ENCODE assay signal across 19 cellular contexts in the genomic region with DNA sequence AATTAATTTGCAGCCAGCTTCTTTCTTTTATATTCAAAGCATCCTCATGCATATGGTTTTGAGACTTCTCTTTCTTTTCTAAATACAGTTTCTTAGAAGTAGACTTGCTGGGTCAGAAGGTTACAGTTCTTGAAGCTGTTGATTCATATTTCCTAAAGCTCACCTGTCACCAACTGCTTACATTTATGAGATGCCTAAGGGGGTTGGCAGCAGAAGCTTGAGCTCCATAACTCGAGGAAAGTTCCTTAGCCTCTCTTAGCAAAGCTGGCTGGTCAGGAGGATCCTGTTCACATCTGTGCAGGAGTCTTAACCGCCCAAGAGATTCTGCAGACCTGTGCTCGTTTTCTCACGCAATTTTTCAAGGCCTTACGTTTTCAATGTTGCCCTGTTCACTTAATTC.
DNase-seq lines count a peak whose midpoint lies in the region; ATAC-seq and TF ChIP-seq lines count a peak whose summit lies in the region.
"Had no signal": no experiment of that assay in that cellular context is flagged by ENCODE, and none has a peak within 500 bp of the region (broad histone marks: within the 10 kb centered on the region; RNA-seq: fewer than 3 reads in every experiment).

No MANE protein-coding gene starts in this region.

- intact Hi-C loops in breast epithelium (cut with DNase I; ENCODE audit: low total_unique reads), result no loop called here

- no peaks in the 10 kb centered on the region for H3K9me3 ChIP-seq in breast epithelium
- H3K9me3 ChIP-seq: BLaER1 had no signal

- DNase-seq in T47D (ENCODE audit: low read depth in 1 of 2, low spot score in 1 of 2) (peak; percentile 53 to 85), breast epithelium (ENCODE audit: low spot score in 2 of 2) (no peak), epithelial cell of esophagus (ENCODE audit: low read depth) (peak; percentile 36), mesenteric fat pad (ENCODE audit: low spot score) (peak; percentile 33), occipital lobe (lab: John Stamatoyannopoulos, UW) (no peak)
- no peak for DNase-seq in effector CD4-positive, alpha-beta T cell
- DNase-seq: CD4-positive, CD25-positive, alpha-beta regulatory T cell; CD8-positive, alpha-beta memory T cell; DMS 273 treated with DMSO at 0.1 percent for 48 hours; DMS79; EL; GDM1; H7; HCEC 1CT had no signal

- ATAC-seq in GM21723 (IDR thresholded peaks at IDR 0.05; ENCODE audit: unreplicated experiment), result no peak
- ATAC-seq: GM12878 had no signal

- H3K4me1 ChIP-seq in breast epithelium, result no peaks in the 10 kb centered on the region

- TF ChIP-seq CTCF in breast epithelium (IDR thresholded peaks at IDR 0.05), result no peak
- TF ChIP-seq CTCF in epithelial cell of esophagus (IDR thresholded peaks at IDR 0.05; ENCODE audit: insufficient read depth, low read depth, low read length, missing control alignments), result no peak

- no peak overlapping the region for H3K27ac ChIP-seq in breast epithelium
- H3K27ac ChIP-seq: 22Rv1, BLaER1, C4-2B had no signal

- no peak for TF ChIP-seq POLR2A in breast epithelium (IDR thresholded peaks at IDR 0.05)

- H3K36me3 ChIP-seq in breast epithelium, result no peaks in the 10 kb centered on the region

- H3K4me3 ChIP-seq in breast epithelium (no peak overlapping the region), epithelial cell of esophagus (ENCODE audit: low read length) (no peak overlapping the region)
- H3K4me3 ChIP-seq: BLaER1, GM12878 had no signal

- in situ Hi-C loops in T47D (cut with HindIII; ENCODE audit: low pct_unique_long_range_greater_than_20kb, low sequenced_read_pairs), result no loop called here

- no peaks in the 10 kb centered on the region for H3K27me3 ChIP-seq in breast epithelium
- H3K27me3 ChIP-seq: BLaER1 had no signal

Comparison
In these comparisons a context has a peak if more than half of its experiments do, and no peak if none do; other contexts are left out.
1. DNase-seq: peak in T47D (2 of 2), epithelial cell of esophagus (single experiment) and mesenteric fat pad (single experiment); none in breast epithelium (0 of 2), effector CD4-positive, alpha-beta T cell (single experiment) and occipital lobe (single experiment).